1 cellular context compared by ENCODE assay signal in the genomic region with DNA sequence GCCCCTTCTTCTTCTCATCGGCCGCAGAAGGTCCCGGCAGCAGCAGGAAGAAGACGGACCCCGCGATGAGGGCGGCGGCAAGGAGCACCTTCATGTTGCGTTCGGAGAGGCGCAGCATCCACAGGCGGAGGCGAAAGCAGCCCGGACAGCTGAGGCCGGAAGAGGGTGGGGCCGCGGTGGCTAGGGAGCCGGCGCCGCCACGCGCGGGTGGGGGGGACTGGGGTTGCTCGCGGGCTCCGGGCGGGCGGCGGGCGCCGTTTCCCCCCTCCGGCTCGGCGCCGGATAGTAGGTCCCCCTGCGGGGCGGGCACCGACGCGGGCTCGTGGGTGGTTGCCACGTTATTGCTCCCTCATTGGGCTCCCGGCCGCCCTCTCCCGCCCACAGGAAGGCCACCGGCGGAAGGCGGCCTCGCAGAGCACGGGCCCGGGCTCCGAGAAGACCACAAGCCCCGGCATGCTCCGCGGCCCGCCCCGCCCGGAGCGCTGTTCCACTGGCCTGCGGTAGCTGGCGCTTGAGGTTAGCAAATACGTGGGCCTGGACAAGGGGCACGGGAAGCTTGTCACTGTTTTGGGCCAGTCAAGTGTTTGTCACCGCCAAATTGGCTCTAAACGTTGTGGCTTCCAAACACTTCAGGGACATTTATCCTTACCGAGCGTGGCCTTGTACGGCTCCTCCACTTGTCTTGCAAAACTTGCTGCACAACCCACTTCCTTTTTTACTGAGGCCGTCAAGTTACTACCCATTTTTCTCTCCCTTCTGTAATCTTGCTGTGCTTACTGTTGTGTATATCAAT.
TF ChIP-seq lines count a peak whose summit lies in the region.

PPIB (minus strand) TSS at position 154 of the 793 bp plus-strand sequence; CDS start at position 118, 36 bp downstream.

TF ChIP-seq in HepG2, 621 proteins besides CTCF, POLR2A, EP300 and RAD21 (continued from another document and continues in another):
- TF ChIP-seq ZBED4 (CRISPR knock-in tag; IDR thresholded peaks at IDR 0.05; ENCODE audit: borderline replicate concordance) (no peak), ZSCAN12 (CRISPR knock-in tag; IDR thresholded peaks at IDR 0.05) (no peak), NFKB2 (CRISPR knock-in tag; IDR thresholded peaks at IDR 0.05; ENCODE audit: borderline replicate concordance) (no peak; the same call in 1 of the 2 replicates), ZNF251 (CRISPR knock-in tag; IDR thresholded peaks at IDR 0.05) (no peak), ZNF30 (CRISPR knock-in tag; IDR thresholded peaks at IDR 0.05) (no peak), SAFB2 (CRISPR knock-in tag; IDR thresholded peaks at IDR 0.05; ENCODE audit: borderline replicate concordance, low read depth) (no peak), KLF15 (CRISPR knock-in tag; IDR thresholded peaks at IDR 0.05; ENCODE audit: borderline replicate concordance) (no peak; the same call in 1 of the 2 replicates), GATAD2A (CRISPR knock-in tag; IDR thresholded peaks at IDR 0.05) (no peak), HOXA3 (CRISPR knock-in tag; IDR thresholded peaks at IDR 0.05) (peak; percentile 73), SP2 (CRISPR knock-in tag; IDR thresholded peaks at IDR 0.05) (peak; percentile 90), MIXL1 (CRISPR knock-in tag; IDR thresholded peaks at IDR 0.05) (0 out of 2 replicates have a peak, but pooled peaks have one; percentile 16), SMARCE1 (IDR thresholded peaks at IDR 0.05; ENCODE audit: borderline replicate concordance) (no peak), JUND (CRISPR knock-in tag; IDR thresholded peaks at IDR 0.05) (0 out of 2 replicates have a peak, but pooled peaks have one; percentile 13), ZNF512 (CRISPR knock-in tag; IDR thresholded peaks at IDR 0.05) (no peak), MED8 (CRISPR knock-in tag; IDR thresholded peaks at IDR 0.05; ENCODE audit: insufficient replicate concordance) (peak; percentile 52), MAFK (conservative IDR thresholded peaks at IDR 0.05 in 1 of 2, IDR thresholded peaks at IDR 0.05 in 1 of 2; ENCODE audit: low read length in 2 of 2) (no peak), ZNF678 (CRISPR knock-in tag; IDR thresholded peaks at IDR 0.05) (0 out of 2 replicates have a peak, but pooled peaks have one; percentile 43), ZNF564 (CRISPR knock-in tag; IDR thresholded peaks at IDR 0.05) (no peak; the same call in 1 of the 2 replicates), ZNF225 (CRISPR knock-in tag; IDR thresholded peaks at IDR 0.05) (no peak; the same call in 1 of the 2 replicates), CAMTA2 (CRISPR knock-in tag; IDR thresholded peaks at IDR 0.05; ENCODE audit: borderline replicate concordance) (no peak), ZNF446 (CRISPR knock-in tag; IDR thresholded peaks at IDR 0.05) (no peak), CERS6 (CRISPR knock-in tag; IDR thresholded peaks at IDR 0.05) (no peak), RELA (CRISPR knock-in tag; IDR thresholded peaks at IDR 0.05) (no peak), ZNF850 (CRISPR knock-in tag; conservative IDR thresholded peaks at IDR 0.05) (no peak), MAF1 (CRISPR knock-in tag; IDR thresholded peaks at IDR 0.05; ENCODE audit: borderline replicate concordance) (0 out of 2 replicates have a peak, but pooled peaks have one; percentile 27), SMAD9 (CRISPR knock-in tag; IDR thresholded peaks at IDR 0.05) (no peak), GLMP (CRISPR knock-in tag; IDR thresholded peaks at IDR 0.05; ENCODE audit: borderline replicate concordance) (no peak), ZNF841 (CRISPR knock-in tag; IDR thresholded peaks at IDR 0.05; ENCODE audit: borderline replicate concordance) (no peak), NFYB (CRISPR knock-in tag; IDR thresholded peaks at IDR 0.05) (peak; percentile 87), CREB3 (CRISPR knock-in tag; IDR thresholded peaks at IDR 0.05) (no peak), TOPORS (CRISPR knock-in tag; IDR thresholded peaks at IDR 0.05) (no peak), ZNF260 (CRISPR knock-in tag; IDR thresholded peaks at IDR 0.05; ENCODE audit: borderline replicate concordance, low read depth) (no peak), MTA3 (CRISPR knock-in tag; IDR thresholded peaks at IDR 0.05) (no peak)
- TF ChIP-seq, protein P1, sequence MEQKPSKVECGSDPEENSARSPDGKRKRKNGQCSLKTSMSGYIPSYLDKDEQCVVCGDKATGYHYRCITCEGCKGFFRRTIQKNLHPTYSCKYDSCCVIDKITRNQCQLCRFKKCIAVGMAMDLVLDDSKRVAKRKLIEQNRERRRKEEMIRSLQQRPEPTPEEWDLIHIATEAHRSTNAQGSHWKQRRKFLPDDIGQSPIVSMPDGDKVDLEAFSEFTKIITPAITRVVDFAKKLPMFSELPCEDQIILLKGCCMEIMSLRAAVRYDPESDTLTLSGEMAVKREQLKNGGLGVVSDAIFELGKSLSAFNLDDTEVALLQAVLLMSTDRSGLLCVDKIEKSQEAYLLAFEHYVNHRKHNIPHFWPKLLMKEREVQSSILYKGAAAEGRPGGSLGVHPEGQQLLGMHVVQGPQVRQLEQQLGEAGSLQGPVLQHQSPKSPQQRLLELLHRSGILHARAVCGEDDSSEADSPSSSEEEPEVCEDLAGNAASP (CRISPR knock-in tag; IDR thresholded peaks at IDR 0.05; ENCODE audit: borderline replicate concordance), result no peak; the same call in 1 of the 2 replicates
- TF ChIP-seq, protein P2, sequence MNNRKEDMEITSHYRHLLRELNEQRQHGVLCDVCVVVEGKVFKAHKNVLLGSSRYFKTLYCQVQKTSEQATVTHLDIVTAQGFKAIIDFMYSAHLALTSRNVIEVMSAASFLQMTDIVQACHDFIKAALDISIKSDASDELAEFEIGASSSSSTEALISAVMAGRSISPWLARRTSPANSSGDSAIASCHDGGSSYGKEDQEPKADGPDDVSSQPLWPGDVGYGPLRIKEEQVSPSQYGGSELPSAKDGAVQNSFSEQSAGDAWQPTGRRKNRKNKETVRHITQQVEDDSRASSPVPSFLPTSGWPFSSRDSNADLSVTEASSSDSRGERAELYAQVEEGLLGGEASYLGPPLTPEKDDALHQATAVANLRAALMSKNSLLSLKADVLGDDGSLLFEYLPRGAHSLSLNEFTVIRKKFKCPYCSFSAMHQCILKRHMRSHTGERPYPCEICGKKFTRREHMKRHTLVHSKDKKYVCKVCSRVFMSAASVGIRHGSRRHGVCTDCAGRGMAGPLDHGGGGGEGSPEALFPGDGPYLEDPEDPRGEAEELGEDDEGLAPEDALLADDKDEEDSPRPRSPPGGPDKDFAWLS (CRISPR knock-in tag; IDR thresholded peaks at IDR 0.05; ENCODE audit: borderline replicate concordance), result no peak
- TF ChIP-seq, protein P3, sequence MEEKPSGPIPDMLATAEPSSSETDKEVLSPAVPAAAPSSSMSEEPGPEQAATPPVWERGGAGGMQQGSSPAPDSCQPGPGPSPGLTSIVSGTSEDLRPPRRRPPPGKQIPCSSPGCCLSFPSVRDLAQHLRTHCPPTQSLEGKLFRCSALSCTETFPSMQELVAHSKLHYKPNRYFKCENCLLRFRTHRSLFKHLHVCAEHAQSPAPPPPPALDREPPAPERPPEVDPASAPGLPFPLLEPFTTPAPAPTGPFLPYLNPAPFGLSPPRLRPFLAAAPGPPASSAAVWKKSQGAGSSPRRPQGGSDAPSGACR (CRISPR knock-in tag; IDR thresholded peaks at IDR 0.05), result no peak
- TF ChIP-seq, protein P4, sequence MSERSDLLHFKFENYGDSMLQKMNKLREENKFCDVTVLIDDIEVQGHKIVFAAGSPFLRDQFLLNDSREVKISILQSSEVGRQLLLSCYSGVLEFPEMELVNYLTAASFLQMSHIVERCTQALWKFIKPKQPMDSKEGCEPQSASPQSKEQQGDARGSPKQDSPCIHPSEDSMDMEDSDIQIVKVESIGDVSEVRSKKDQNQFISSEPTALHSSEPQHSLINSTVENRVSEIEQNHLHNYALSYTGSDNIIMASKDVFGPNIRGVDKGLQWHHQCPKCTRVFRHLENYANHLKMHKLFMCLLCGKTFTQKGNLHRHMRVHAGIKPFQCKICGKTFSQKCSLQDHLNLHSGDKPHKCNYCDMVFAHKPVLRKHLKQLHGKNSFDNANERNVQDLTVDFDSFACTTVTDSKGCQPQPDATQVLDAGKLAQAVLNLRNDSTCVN (CRISPR knock-in tag; IDR thresholded peaks at IDR 0.05; ENCODE audit: borderline replicate concordance), result peak; percentile 35; the same call in 1 of the 2 replicates
- TF ChIP-seq, protein P5, sequence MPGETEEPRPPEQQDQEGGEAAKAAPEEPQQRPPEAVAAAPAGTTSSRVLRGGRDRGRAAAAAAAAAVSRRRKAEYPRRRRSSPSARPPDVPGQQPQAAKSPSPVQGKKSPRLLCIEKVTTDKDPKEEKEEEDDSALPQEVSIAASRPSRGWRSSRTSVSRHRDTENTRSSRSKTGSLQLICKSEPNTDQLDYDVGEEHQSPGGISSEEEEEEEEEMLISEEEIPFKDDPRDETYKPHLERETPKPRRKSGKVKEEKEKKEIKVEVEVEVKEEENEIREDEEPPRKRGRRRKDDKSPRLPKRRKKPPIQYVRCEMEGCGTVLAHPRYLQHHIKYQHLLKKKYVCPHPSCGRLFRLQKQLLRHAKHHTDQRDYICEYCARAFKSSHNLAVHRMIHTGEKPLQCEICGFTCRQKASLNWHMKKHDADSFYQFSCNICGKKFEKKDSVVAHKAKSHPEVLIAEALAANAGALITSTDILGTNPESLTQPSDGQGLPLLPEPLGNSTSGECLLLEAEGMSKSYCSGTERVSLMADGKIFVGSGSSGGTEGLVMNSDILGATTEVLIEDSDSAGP (CRISPR knock-in tag; IDR thresholded peaks at IDR 0.05; ENCODE audit: borderline replicate concordance), result peak; percentile 92
- TF ChIP-seq, protein P6, sequence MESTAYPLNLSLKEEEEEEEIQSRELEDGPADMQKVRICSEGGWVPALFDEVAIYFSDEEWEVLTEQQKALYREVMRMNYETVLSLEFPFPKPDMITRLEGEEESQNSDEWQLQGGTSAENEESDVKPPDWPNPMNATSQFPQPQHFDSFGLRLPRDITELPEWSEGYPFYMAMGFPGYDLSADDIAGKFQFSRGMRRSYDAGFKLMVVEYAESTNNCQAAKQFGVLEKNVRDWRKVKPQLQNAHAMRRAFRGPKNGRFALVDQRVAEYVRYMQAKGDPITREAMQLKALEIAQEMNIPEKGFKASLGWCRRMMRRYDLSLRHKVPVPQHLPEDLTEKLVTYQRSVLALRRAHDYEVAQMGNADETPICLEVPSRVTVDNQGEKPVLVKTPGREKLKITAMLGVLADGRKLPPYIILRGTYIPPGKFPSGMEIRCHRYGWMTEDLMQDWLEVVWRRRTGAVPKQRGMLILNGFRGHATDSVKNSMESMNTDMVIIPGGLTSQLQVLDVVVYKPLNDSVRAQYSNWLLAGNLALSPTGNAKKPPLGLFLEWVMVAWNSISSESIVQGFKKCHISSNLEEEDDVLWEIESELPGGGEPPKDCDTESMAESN (CRISPR knock-in tag; conservative IDR thresholded peaks at IDR 0.05), result peak; percentile 62; the same call in 1 of the 2 replicates
